15 cellular contexts compared by ENCODE assay signal in the genomic region with DNA sequence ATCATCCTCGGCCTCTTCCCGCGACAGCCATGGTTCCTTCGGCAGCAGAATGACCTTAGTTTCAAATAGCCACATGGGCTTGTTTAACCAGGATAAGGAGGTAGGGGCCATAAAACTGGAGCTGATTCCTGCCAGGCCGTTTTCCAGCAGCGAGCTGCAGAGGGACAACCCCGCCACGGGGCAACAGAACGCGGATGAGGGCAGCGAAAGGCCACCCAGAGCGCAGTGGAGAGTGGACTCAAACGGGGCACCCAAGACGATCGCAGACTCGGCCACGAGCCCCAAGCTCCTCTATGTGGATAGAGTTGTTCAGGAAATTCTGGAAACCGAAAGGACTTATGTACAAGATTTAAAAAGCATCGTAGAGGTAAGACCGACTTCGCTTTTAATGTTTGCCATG.
A peak's percentile ranks its signal among the peaks of the same experiment; 100 is the strongest.
DNase-seq lines count a peak whose midpoint lies in the region; ATAC-seq and TF ChIP-seq lines count a peak whose summit lies in the region.
"Had no signal": no experiment of that assay in that cellular context is flagged by ENCODE, and none has a peak within 500 bp of the region (broad histone marks: within the 10 kb centered on the region; RNA-seq: fewer than 3 reads in every experiment).

No MANE protein-coding gene starts in this region.

- H3K79me2 ChIP-seq in OCI-LY3 (ENCODE audit: low read length), result peaks cover 56% of the 10 kb centered on the region

- BruUV-seq in Caco-2 (replicated peaks; lab: Mats Ljungman, UMichigan), result TSS peak; percentile 8

- no peak overlapping the region for H2AFZ ChIP-seq in OCI-LY3 (ENCODE audit: low read depth, low read length)
- H2AFZ ChIP-seq: GM23248 had no signal

- no peak overlapping the region for H3K9ac ChIP-seq in OCI-LY3 (ENCODE audit: low read length)
- H3K9ac ChIP-seq: GM23248 had no signal

- no peaks in the 10 kb centered on the region for H3K4me1 Mint-ChIP-seq in Caco-2 (ENCODE audit: low read depth, unreplicated experiment)
- peaks cover 33 to 52% (median 48%) of the 10 kb centered on the region in 3 donors for H3K4me1 Mint-ChIP-seq in naive B cell

- TF ChIP-seq CTCF in Caco-2 (IDR thresholded peaks at IDR 0.05; ENCODE audit: insufficient read depth in 1 of 2, low read depth in 1 of 2, low read length in 1 of 2, severe bottlenecking in 1 of 2, unreplicated experiment in 1 of 2) (no peak), OCI-LY3 (IDR thresholded peaks at IDR 0.05; ENCODE audit: low read depth, low read length) (no peak)

- no peak for ATAC-seq in naive B cell (ENCODE audit: low read depth in 2 of 2)

- no peak overlapping the region for H3K27ac Mint-ChIP-seq in Caco-2 (ENCODE audit: unreplicated experiment)
- peak overlapping the region in 4 of 6 donors; percentile 59 to 89 (median 83) for H3K27ac Mint-ChIP-seq in naive B cell
- H3K27ac Mint-ChIP-seq: CD4-positive, alpha-beta T cell had no signal

- CTCF ChIA-PET in Caco-2 (lab: Charles Lee), result interaction anchor here (1.5 kb wide), 1 partner anchor 48 kb away, joined by 4 read pairs; no protein-coding TSS in a partner anchor

- H4K20me1 ChIP-seq in OCI-LY3 (ENCODE audit: insufficient read depth, low read length), result peaks cover 72% of the 10 kb centered on the region

- H3K36me3 ChIP-seq in Caco-2 (ENCODE audit: control insufficient read depth, insufficient read depth, low read length) (no peaks in the 10 kb centered on the region), OCI-LY3 (replicated peaks; ENCODE audit: low read depth, low read length) (peaks cover 12% of the 10 kb centered on the region)
- H3K36me3 ChIP-seq: BE2C had no signal

- no peaks in the 10 kb centered on the region for H3K27me3 ChIP-seq in Caco-2 (replicated peaks; ENCODE audit: control insufficient read depth, insufficient read depth, low read length)
- no peaks in the 10 kb centered on the region for H3K27me3 ChIP-seq in OCI-LY3 (ENCODE audit: low read depth, low read length)

- H3K4me1 ChIP-seq in Caco-2 (no peaks in the 10 kb centered on the region), OCI-LY3 (ENCODE audit: low read length) (peaks cover 39% of the 10 kb centered on the region)
- H3K4me1 ChIP-seq: BE2C had no signal

- intact Hi-C loops in Caco-2 (cut with micrococcal nuclease; ENCODE audit: unreplicated experiment) (no loop called here), head of caudate nucleus (cut with DNase I) (loop anchor here (10.0 kb wide), 1 partner anchor 139 kb away; a partner anchor contains a TSS)

- H3K4me3 ChIP-seq in Caco-2 (ENCODE audit: low read depth, low read length), result no peak overlapping the region
- H3K4me3 ChIP-seq in OCI-LY3 (ENCODE audit: low read length), result no peak overlapping the region
- H3K4me3 ChIP-seq: GM23248, HAP-1 had no signal

- no peak overlapping the region for H3K27ac ChIP-seq in OCI-LY3 (ENCODE audit: low read length)
- peak overlapping the region; percentile 18 for H3K27ac ChIP-seq in substantia nigra (ENCODE audit: low read depth, low read length, poor library complexity, severe bottlenecking)
- H3K27ac ChIP-seq: C4-2B, GM23248 had no signal

- H3K4me3 Mint-ChIP-seq in Caco-2 (ENCODE audit: unreplicated experiment) (no peak overlapping the region), naive B cell (peak overlapping the region in 1 of 8 donors; percentile 11)
- H3K4me3 Mint-ChIP-seq: CD4-positive, alpha-beta T cell had no signal

- no peak for DNase-seq in Caco-2
- DNase-seq in naive B cell, result no peak
- no peak for DNase-seq in substantia nigra (lab: John Stamatoyannopoulos, UW)
- DNase-seq in C1 segment of cervical spinal cord (lab: John Stamatoyannopoulos, UW), result no peak
- DNase-seq in Kasumi-1 (lab: John Stamatoyannopoulos, UW), result no peak
- no peak for DNase-seq in head of caudate nucleus
- DNase-seq: BE2C; CD4-positive, alpha-beta T cell; DMS153; DMS79; GDM1; GM23248 had no signal

- H3K27me3 Mint-ChIP-seq in Caco-2 (ENCODE audit: insufficient read depth, unreplicated experiment), result no peaks in the 10 kb centered on the region
- no peaks in the 10 kb centered on the region for H3K27me3 Mint-ChIP-seq in naive B cell
- H3K27me3 Mint-ChIP-seq: CD4-positive, alpha-beta T cell had no signal

- H3K36me3 Mint-ChIP-seq in Caco-2 (ENCODE audit: insufficient read depth, unreplicated experiment) (peaks cover 36% of the 10 kb centered on the region), naive B cell (peaks cover 6 to 21% of the 10 kb centered on the region in 2 donors)

- no peaks in the 10 kb centered on the region for H3K9me3 ChIP-seq in Caco-2
- H3K9me3 ChIP-seq in OCI-LY3 (ENCODE audit: insufficient read depth, low read length), result no peaks in the 10 kb centered on the region
- H3K9me3 ChIP-seq: BE2C, HAP-1 had no signal

- H3K9me3 Mint-ChIP-seq in Caco-2 (ENCODE audit: unreplicated experiment) (no peaks in the 10 kb centered on the region), naive B cell (no peaks in the 10 kb centered on the region)
- H3K9me3 Mint-ChIP-seq: CD4-positive, alpha-beta T cell had no signal

- peak overlapping the region; percentile 54 for H3K4me2 ChIP-seq in OCI-LY3 (ENCODE audit: low read length)

- POLR2A ChIA-PET in Caco-2 (lab: Charles Lee), result no interaction called here
